37 cellular contexts compared by ENCODE assay signal in the genomic region with DNA sequence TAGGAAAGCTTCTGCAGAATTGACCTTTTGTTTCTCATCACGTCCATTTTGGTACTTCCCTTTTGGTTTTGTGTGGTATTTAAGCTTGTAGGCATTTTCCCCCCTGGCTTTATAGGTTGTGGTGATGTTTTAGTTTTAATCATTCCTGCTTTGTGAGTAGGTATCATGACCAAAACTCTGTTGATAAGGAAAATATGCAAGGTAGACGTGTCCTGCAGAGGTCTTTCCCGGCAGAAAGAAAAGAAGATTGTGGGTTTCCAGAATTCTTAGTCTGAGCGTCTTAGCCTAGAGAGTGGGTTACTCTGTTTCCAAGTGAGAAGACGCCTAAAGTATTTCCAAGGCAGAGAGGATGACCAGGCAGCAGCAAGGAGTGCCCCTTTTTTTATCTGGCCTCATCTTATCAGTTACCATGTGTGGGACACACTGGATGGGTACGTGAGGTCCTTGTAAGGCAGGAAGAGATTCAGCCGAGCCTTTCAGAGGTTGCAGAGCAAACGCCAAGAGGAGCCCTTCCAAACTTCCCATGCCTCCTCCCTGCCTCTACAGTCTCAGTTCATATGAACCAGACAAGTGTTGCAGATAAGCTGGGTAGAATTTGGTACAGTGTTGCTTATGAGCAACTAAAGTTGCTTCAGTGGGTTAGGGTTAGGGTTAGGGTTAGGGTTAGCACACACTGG. TPM values are rescaled to one million over a fixed set of nuclear protein-coding genes. Genes with fewer than 3 reads are reported as not detected.
"Had no signal": no experiment of that assay in that cellular context is flagged by ENCODE, and none has a peak within 500 bp of the region (broad histone marks: within the 10 kb centered on the region; RNA-seq: fewer than 3 reads in every experiment).

No MANE protein-coding gene starts in this region.

- H3K4me3 ChIP-seq: body of pancreas, breast epithelium, MG63, PC-9 had no signal

- H2AFZ ChIP-seq: PC-9 had no signal

- H3K27ac ChIP-seq: body of pancreas, breast epithelium, PC-9, RWPE1, VCaP had no signal

- H3K36me3 ChIP-seq: breast epithelium, MG63 had no signal

- H3K4me1 ChIP-seq: body of pancreas, breast epithelium had no signal

- FAIRE-seq: RCC 7860 had no signal

- H3K27me3 ChIP-seq: body of pancreas, breast epithelium, MG63 had no signal

- DNase-seq: activated B cell treated with CpG ODN at 0.5 μM for 24 hours; activated CD4-positive, alpha-beta memory T cell treated with anti-CD3 and anti-CD28 coated beads for 36 hours; activated CD4-positive, alpha-beta T cell treated with anti-CD3 and anti-CD28 coated beads for 4 hours; activated CD4-positive, alpha-beta T cell treated with anti-CD3 and anti-CD28 coated beads, Interleukin-2, amount 50 U/mL, for 1 hour; activated CD4-positive, CD25-positive, alpha-beta regulatory T cell treated with anti-CD3 and anti-CD28 coated beads, Interleukin-2, amount 50 U/mL, for 72 hours; activated CD8-positive, alpha-beta memory T cell treated with anti-CD3 and anti-CD28 coated beads, Interleukin-2, amount 50 U/mL, for 4 hours; activated effector memory CD4-positive, alpha-beta T cell treated with anti-CD3 and anti-CD28 coated beads, Interleukin-2, amount 50 U/mL, for 16 hours; activated naive CD4-positive, alpha-beta T cell; activated naive CD4-positive, alpha-beta T cell treated with anti-CD3 and anti-CD28 coated beads, Interleukin-2, amount 50 U/mL, for 16 hours; activated naive CD8-positive, alpha-beta T cell treated with anti-CD3 and anti-CD28 coated beads for 36 hours; activated T-cell treated with anti-CD3 and anti-CD28 coated beads, Interleukin-2, amount 50 U/mL, for 72 hours; amniotic stem cell; aorta; body of pancreas; Karpas-422; KBM-7; MG63; NCI-H1048; NCI-H1105 treated with DMSO at 0.1 percent for 48 hours; NCI-H1436; NCI-H1694; NCI-H1930; NCI-H2081 treated with DMSO at 0.1 percent for 48 hours; NCI-H345; NCI-H526; NCI-H748 treated with DMSO at 0.1 percent for 48 hours; PC-9; SIG-M5; T-cell; T-helper 17 cell; T-helper 9 cell had no signal

- H3K9me3 Mint-ChIP-seq: activated B cell treated with CpG ODN at 0.5 μM for 24 hours; activated CD4-positive, alpha-beta memory T cell treated with anti-CD3 and anti-CD28 coated beads for 36 hours; activated naive CD8-positive, alpha-beta T cell treated with anti-CD3 and anti-CD28 coated beads for 36 hours; activated T-cell treated with anti-CD3 and anti-CD28 coated beads, Interleukin-2, amount 50 U/mL, for 72 hours; activated T-helper 17 cell treated with anti-CD3 and anti-CD28 coated beads, Interleukin-2, amount 50 U/mL, for 72 hours; T-cell had no signal

- H3K36me3 Mint-ChIP-seq: activated CD4-positive, alpha-beta memory T cell treated with anti-CD3 and anti-CD28 coated beads for 36 hours; activated naive CD8-positive, alpha-beta T cell treated with anti-CD3 and anti-CD28 coated beads for 36 hours; T-cell had no signal

- H3K4me2 ChIP-seq: PC-9 had no signal

- H3K27me3 Mint-ChIP-seq: activated CD4-positive, alpha-beta memory T cell treated with anti-CD3 and anti-CD28 coated beads for 36 hours; activated naive CD8-positive, alpha-beta T cell treated with anti-CD3 and anti-CD28 coated beads for 36 hours had no signal

- H3K4me1 Mint-ChIP-seq: activated B cell treated with CpG ODN at 0.5 μM for 24 hours; activated naive CD8-positive, alpha-beta T cell treated with anti-CD3 and anti-CD28 coated beads for 36 hours; activated T-helper 17 cell treated with anti-CD3 and anti-CD28 coated beads, Interleukin-2, amount 50 U/mL, for 72 hours; T-cell; T-helper 17 cell had no signal

- H3K4me3 Mint-ChIP-seq: activated B cell treated with CpG ODN at 0.5 μM for 24 hours; activated CD4-positive, alpha-beta memory T cell treated with anti-CD3 and anti-CD28 coated beads for 36 hours; activated naive CD8-positive, alpha-beta T cell treated with anti-CD3 and anti-CD28 coated beads for 36 hours; activated T-cell treated with anti-CD3 and anti-CD28 coated beads, Interleukin-2, amount 50 U/mL, for 72 hours; activated T-helper 17 cell treated with anti-CD3 and anti-CD28 coated beads, Interleukin-2, amount 50 U/mL, for 72 hours; T-cell; T-helper 17 cell had no signal

- H3K27ac Mint-ChIP-seq: activated B cell treated with CpG ODN at 0.5 μM for 24 hours; activated CD4-positive, alpha-beta memory T cell treated with anti-CD3 and anti-CD28 coated beads for 36 hours; activated naive CD8-positive, alpha-beta T cell treated with anti-CD3 and anti-CD28 coated beads for 36 hours; activated T-cell treated with anti-CD3 and anti-CD28 coated beads, Interleukin-2, amount 50 U/mL, for 72 hours; activated T-helper 17 cell treated with anti-CD3 and anti-CD28 coated beads, Interleukin-2, amount 50 U/mL, for 72 hours; T-cell; T-helper 17 cell had no signal

- H3K9me3 ChIP-seq: body of pancreas, breast epithelium, MG63 had no signal

RNA-seq across cellular contexts. Expression of a gene that starts 58.8 kb away (rescaled TPM):
- total RNA-seq: activated B cell treated with CpG ODN at 0.5 μM for 24 hours; activated naive CD8-positive, alpha-beta T cell treated with anti-CD3 and anti-CD28 coated beads for 36 hours; OCI-LY7; T-helper 17 cell had no signal
